In genomic region chr3:143975549-143976152, GRCh38 we compare ENCODE assay signal across 8 cellular contexts. TPM values are rescaled to one million over a fixed set of nuclear protein-coding genes. Genes with fewer than 3 reads are reported as not detected.
DNase-seq lines count a peak whose midpoint lies in the region; ATAC-seq and TF ChIP-seq lines count a peak whose summit lies in the region.

No MANE protein-coding gene starts in this region.

- H3K79me2 ChIP-seq in PC-9 (ENCODE audit: low read depth) (peaks cover 78% of the 10 kb centered on the region), parathyroid adenoma (peaks cover 24% of the 10 kb centered on the region)

- POLR2A ChIA-PET in HEK293 (lab: Yijun Ruan, JAX) = no interaction called here
- POLR2A ChIA-PET in PC-9 (lab: Charles Lee; ENCODE audit: unreplicated experiment) = interaction anchor here (0.6 kb wide), 2 partner anchors 27 to 576 kb away, joined by 4 read pairs; no protein-coding TSS in a partner anchor

- intact Hi-C loops in PC-9 (cut with micrococcal nuclease; ENCODE audit: unreplicated experiment) = loop anchor here (10.0 kb wide), 1 partner anchor 719 kb away; no protein-coding TSS in a partner anchor

- no peaks in the 10 kb centered on the region for H3F3A ChIP-seq in PC-9 (ENCODE audit: insufficient read depth, low read depth)

- H3K27me3 ChIP-seq in BLaER1 (no peaks in the 10 kb centered on the region), PC-9 (ENCODE audit: insufficient read depth, low read depth) (no peaks in the 10 kb centered on the region), parathyroid adenoma (ENCODE audit: control insufficient read depth, insufficient read depth, low read length) (no peaks in the 10 kb centered on the region)

- TF ChIP-seq CTCF in HEK293 (tag by site-specific recombination; IDR thresholded peaks at IDR 0.05) = no peak
- peak; percentile 70 for TF ChIP-seq CTCF in PC-9 (conservative IDR thresholded peaks at IDR 0.05)
- TF ChIP-seq CTCF in epithelial cell of esophagus (IDR thresholded peaks at IDR 0.05; ENCODE audit: insufficient read depth, low read depth, low read length, missing control alignments) = peak; percentile 59
- TF ChIP-seq CTCF in parathyroid adenoma (IDR thresholded peaks at IDR 0.05) = peak; percentile 56

- H3K9me3 ChIP-seq in BLaER1 (no peaks in the 10 kb centered on the region), HEK293 (ENCODE audit: control insufficient read depth, insufficient read depth, low read depth, low read length) (no peaks in the 10 kb centered on the region), PC-9 (ENCODE audit: insufficient read depth, low read depth) (no peaks in the 10 kb centered on the region), parathyroid adenoma (ENCODE audit: control insufficient read depth, low read length) (no peaks in the 10 kb centered on the region)

- H3K36me3 ChIP-seq in BLaER1 (no peaks in the 10 kb centered on the region), HEK293 (ENCODE audit: control insufficient read depth in 2 of 2, insufficient read depth in 1 of 2, low read length in 2 of 2) (no peaks in the 10 kb centered on the region), PC-9 (ENCODE audit: low read depth) (no peaks in the 10 kb centered on the region), parathyroid adenoma (ENCODE audit: control insufficient read depth, insufficient read depth, low read length) (no peaks in the 10 kb centered on the region)

- no peak for DNase-seq in PC-9
- peak; percentile 63 for DNase-seq in epithelial cell of esophagus (ENCODE audit: low read depth)
- DNase-seq in stimulated activated CD4-positive, alpha-beta T cell treated with anti-CD3 and anti-CD28 coated beads, Interleukin-12 subunit alpha, Interleukin-12 subunit beta, amount 100 ng/mL, for 4 hours = no peak

- H3K9ac ChIP-seq in BLaER1 = peak overlapping the region; percentile 91; the same call in 1 of the 2 replicates
- H3K9ac ChIP-seq in parathyroid adenoma = no peak overlapping the region

- H3K4me1 ChIP-seq in BLaER1 (peaks cover 41% of the 10 kb centered on the region), HEK293 (ENCODE audit: control insufficient read depth, insufficient read depth, low read length) (peaks cover 4% of the 10 kb centered on the region), PC-9 (replicated peaks; ENCODE audit: insufficient read depth) (peaks cover 28% of the 10 kb centered on the region), parathyroid adenoma (peaks cover 4% of the 10 kb centered on the region)

- H2AFZ ChIP-seq in PC-9 = 0 out of 2 replicates have a peak overlapping the region, but pooled peaks have one; percentile 45
- no peak overlapping the region for H2AFZ ChIP-seq in parathyroid adenoma

- H3K27ac ChIP-seq in BLaER1 (0 out of 2 replicates have a peak overlapping the region, but pooled peaks have one; percentile 92), HEK293 (ENCODE audit: extremely low read depth, low read depth, low read length) (no peak overlapping the region), PC-9 (peak overlapping the region; percentile 64), parathyroid adenoma (no peak overlapping the region)

- H3K4me3 ChIP-seq in BLaER1 (peak overlapping the region; percentile 95; the same call in 1 of the 2 replicates), HEK293 (ENCODE audit: low read depth, low read length) (no peak overlapping the region), PC-9 (peak overlapping the region; percentile 90; the same call in 1 of the 2 replicates), epithelial cell of esophagus (ENCODE audit: low read length) (peak overlapping the region; percentile 74), parathyroid adenoma (ENCODE audit: low read depth, low read length) (no peak overlapping the region)

- no peak for ATAC-seq in HG02610 (IDR thresholded peaks at IDR 0.05; ENCODE audit: unreplicated experiment)
- ATAC-seq in GM18502 (IDR thresholded peaks at IDR 0.05; ENCODE audit: poor library complexity, unreplicated experiment) = no peak

- no peaks in the 10 kb centered on the region for H3K9me2 ChIP-seq in PC-9 (ENCODE audit: insufficient read depth)

- H4K20me1 ChIP-seq in BLaER1 = peaks cover 75% of the 10 kb centered on the region
- no peaks in the 10 kb centered on the region for H4K20me1 ChIP-seq in PC-9 (ENCODE audit: insufficient read depth)

- H3K4me2 ChIP-seq in BLaER1 (peak overlapping the region; percentile 85), PC-9 (peak overlapping the region; percentile 94), parathyroid adenoma (ENCODE audit: low read length) (no peak overlapping the region)

- no TSS peak for BruUV-seq in PC-9 (replicated peaks; lab: Mats Ljungman, UMichigan)

- CTCF ChIA-PET in HEK293 (lab: Yijun Ruan, JAX) = interaction anchor here (0.7 to 1.1 kb wide), 3 partner anchors 8 to 660 kb away, joined by 3 read pairs; no protein-coding TSS in a partner anchor
- CTCF ChIA-PET in PC-9 (lab: Charles Lee) = interaction anchor here (0.6 kb wide), 2 partner anchors 16 to 707 kb away, joined by 3 read pairs; no protein-coding TSS in a partner anchor

TF ChIP-seq in HEK293, 187 proteins besides CTCF, POLR2A, EP300 and RAD21:
- TF ChIP-seq ZNF19 (tag by site-specific recombination; IDR thresholded peaks at IDR 0.05; ENCODE audit: low read depth) (no peak), ZNF654 (tag by site-specific recombination; IDR thresholded peaks at IDR 0.05; ENCODE audit: low read depth) (peak; percentile 43), HOXC10 (CRISPR knock-in tag; IDR thresholded peaks at IDR 0.05) (no peak), PRDM6 (tag by site-specific recombination; IDR thresholded peaks at IDR 0.05) (0 out of 2 replicates have a peak, but pooled peaks have one; percentile 49), ZNF248 (tag by site-specific recombination; IDR thresholded peaks at IDR 0.05) (no peak)

RNA-seq across cellular contexts. Expression of gene DIPK2A, which starts 4.0 kb away (rescaled TPM):
- 18.7 and 23.6 TPM in 2 replicates for total RNA-seq in PC-9 (2021)

Comparison
In these comparisons a context has a peak if more than half of its experiments do, and no peak if none do; other contexts are left out.
1. H3K27ac ChIP-seq: peak in BLaER1 (single experiment) and PC-9 (single experiment); none in HEK293 (single experiment) and parathyroid adenoma (single experiment).
2. H3K4me3 ChIP-seq: peak in BLaER1 (single experiment), PC-9 (single experiment) and epithelial cell of esophagus (single experiment); none in HEK293 (single experiment) and parathyroid adenoma (single experiment).